Comparison of ENCODE assay signal across 18 cellular contexts in the genomic region with DNA sequence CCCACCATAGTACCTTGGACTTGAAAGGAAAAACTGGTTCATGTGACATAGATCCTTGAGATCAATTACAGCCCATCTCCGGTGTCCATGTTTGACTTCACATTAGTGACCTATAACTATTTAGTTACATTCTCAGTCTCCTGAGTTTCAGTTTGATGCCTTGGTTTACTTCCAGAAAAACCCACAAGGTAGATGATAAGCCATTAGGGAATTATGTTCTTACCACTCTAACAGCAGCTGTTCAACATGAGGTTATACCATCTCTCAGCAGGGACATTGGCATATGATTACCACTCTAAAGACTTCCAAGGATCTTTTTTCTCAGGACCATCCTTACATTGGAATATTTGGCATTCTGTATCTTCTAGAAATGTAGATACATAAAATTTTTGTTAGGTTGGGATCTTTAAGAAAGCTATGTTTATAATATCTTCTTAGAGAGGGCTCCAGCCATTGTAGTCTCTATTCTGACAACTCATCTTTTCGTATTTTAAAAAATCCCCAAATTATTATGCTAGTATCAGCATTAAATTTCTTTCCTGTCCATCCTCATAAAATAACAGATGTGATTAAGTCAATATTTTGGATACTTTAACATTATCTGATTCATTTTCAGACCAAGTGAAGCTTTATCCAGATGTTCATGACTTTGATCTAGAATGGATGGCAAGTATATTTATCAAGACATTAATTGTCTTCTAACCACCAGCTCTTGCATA.
"Had no signal": no experiment of that assay in that cellular context is flagged by ENCODE, and none has a peak within 500 bp of the region (broad histone marks: within the 10 kb centered on the region; RNA-seq: fewer than 3 reads in every experiment).

No MANE protein-coding gene starts in this region.

- H3K27me3 Mint-ChIP-seq: activated CD4-positive, alpha-beta memory T cell treated with anti-CD3 and anti-CD28 coated beads, Interleukin-2, amount 10 ng/mL, durations not matched to agents 7 days and 5 days had no signal

- H3K9me3 ChIP-seq: ascending aorta, mucosa of descending colon, prostate gland, stomach, thoracic aorta had no signal

- H3K4me1 Mint-ChIP-seq: activated CD4-positive, alpha-beta memory T cell treated with anti-CD3 and anti-CD28 coated beads, Interleukin-2, amount 10 ng/mL, durations not matched to agents 7 days and 5 days; nephron had no signal

- H3K27ac Mint-ChIP-seq: activated CD4-positive, alpha-beta memory T cell treated with anti-CD3 and anti-CD28 coated beads, Interleukin-2, amount 10 ng/mL, durations not matched to agents 7 days and 5 days; nephron; T-helper 2 cell treated with Interferon-gamma antibody and Interleukin-4, amounts not matched to agents 5 μg/mL and 100 μg/mL, for 36 hours had no signal

- H3K4me3 ChIP-seq: ascending aorta, mucosa of descending colon, prostate gland, stomach, thoracic aorta had no signal

- H3K27me3 ChIP-seq: ascending aorta, stomach had no signal

- H3K4me1 ChIP-seq: prostate gland, stomach had no signal

- H3K9me3 Mint-ChIP-seq: activated CD4-positive, alpha-beta memory T cell treated with anti-CD3 and anti-CD28 coated beads, Interleukin-2, amount 10 ng/mL, durations not matched to agents 7 days and 5 days; T-helper 2 cell treated with Interferon-gamma antibody and Interleukin-4, amounts not matched to agents 5 μg/mL and 100 μg/mL, for 36 hours had no signal

- DNase-seq: activated CD4-positive, alpha-beta memory T cell treated with anti-CD3 and anti-CD28 coated beads, Interleukin-2, amount 10 ng/mL, durations not matched to agents 7 days and 5 days; activated CD8-positive, alpha-beta memory T cell treated with anti-CD3 and anti-CD28 coated beads, Interleukin-2, amount 50 U/mL, for 48 hours; central memory CD4-positive, alpha-beta T cell; cortex of kidney; effector CD8-positive, alpha-beta T cell; hypothalamus; left colon; mucosa of descending colon; occipital lobe; stimulated activated CD4-positive, alpha-beta T cell treated with anti-CD3 and anti-CD28 coated beads, Interleukin-4, amount 100 ng/mL, for 24 hours; stomach; SW 1271 had no signal

- H3K27ac ChIP-seq: ascending aorta, prostate gland, stomach, thoracic aorta had no signal

- H3K4me3 Mint-ChIP-seq: activated CD4-positive, alpha-beta memory T cell treated with anti-CD3 and anti-CD28 coated beads, Interleukin-2, amount 10 ng/mL, durations not matched to agents 7 days and 5 days; nephron; T-helper 2 cell treated with Interferon-gamma antibody and Interleukin-4, amounts not matched to agents 5 μg/mL and 100 μg/mL, for 36 hours had no signal

- ATAC-seq: left colon, mucosa of descending colon, sciatic nerve had no signal

- H3K36me3 ChIP-seq: ascending aorta, prostate gland, stomach, thoracic aorta had no signal
